In genomic region chr14:69460093-69460701, GRCh38 we compare ENCODE assay signal across 8 cellular contexts. TPM values are rescaled to one million over a fixed set of nuclear protein-coding genes. Genes with fewer than 3 reads are reported as not detected.
DNase-seq lines count a peak whose midpoint lies in the region; ATAC-seq and TF ChIP-seq lines count a peak whose summit lies in the region.

No MANE protein-coding gene starts in this region.

- no peak overlapping the region for H2AFZ ChIP-seq in KMS-11 (ENCODE audit: low read depth)
- no peak overlapping the region for H2AFZ ChIP-seq in PC-9

- POLR2A ChIA-PET in PC-9 (lab: Charles Lee; ENCODE audit: unreplicated experiment), result no interaction called here

- ATAC-seq in GM18498 (IDR thresholded peaks at IDR 0.05; ENCODE audit: unreplicated experiment), result no peak

- peaks cover 14% of the 10 kb centered on the region for H3K36me3 Mint-ChIP-seq in type B pancreatic cell

- H3K27me3 Mint-ChIP-seq in type B pancreatic cell, result no peaks in the 10 kb centered on the region

- no peaks in the 10 kb centered on the region for H3K4me1 Mint-ChIP-seq in type B pancreatic cell (ENCODE audit: unreplicated experiment)

- H3K36me3 ChIP-seq in KMS-11 (ENCODE audit: insufficient read depth) (no peaks in the 10 kb centered on the region), PC-9 (ENCODE audit: low read depth) (peaks cover 8% of the 10 kb centered on the region; the same call in 1 of the 2 replicates)

- H3K27ac ChIP-seq in KMS-11 (no peak overlapping the region), PC-9 (no peak overlapping the region)

- intact Hi-C loops in PC-9 (cut with micrococcal nuclease; ENCODE audit: unreplicated experiment), result loop anchor here (1.0 to 5.0 kb wide), 3 partner anchors 218 to 598 kb away; no protein-coding TSS in a partner anchor

- no peaks in the 10 kb centered on the region for H3K9me3 Mint-ChIP-seq in type B pancreatic cell

- H3K79me2 ChIP-seq in KMS-11 (ENCODE audit: insufficient read depth, low read depth) (no peaks in the 10 kb centered on the region), PC-9 (ENCODE audit: low read depth) (no peaks in the 10 kb centered on the region)

- no peak overlapping the region for H3K27ac Mint-ChIP-seq in type B pancreatic cell

- CTCF ChIA-PET in PC-9 (lab: Charles Lee), result interaction anchor here (0.5 to 2.0 kb wide), 7 partner anchors 22 to 331 kb away, joined by 3 to 6 read pairs (median 4); partner anchors contain the start of gene ERH

- H3K4me3 ChIP-seq in KMS-11 (IDR thresholded peaks at IDR 0.05; ENCODE audit: insufficient read depth, low read depth, low read length) (no peak overlapping the region), PC-9 (no peak overlapping the region), fibroblast of pulmonary artery (replicated peaks; ENCODE audit: low read depth, low read length) (no peak overlapping the region)

- H3K27me3 ChIP-seq in KMS-11 (ENCODE audit: insufficient read depth, low read depth) (no peaks in the 10 kb centered on the region), PC-9 (ENCODE audit: insufficient read depth, low read depth) (no peaks in the 10 kb centered on the region)

- H3K4me1 ChIP-seq in KMS-11 (ENCODE audit: low read depth, poor library complexity, severe bottlenecking) (no peaks in the 10 kb centered on the region), PC-9 (replicated peaks; ENCODE audit: insufficient read depth) (no peaks in the 10 kb centered on the region)

- H3K4me3 Mint-ChIP-seq in type B pancreatic cell, result no peak overlapping the region

- BruUV-seq in PC-9 (replicated peaks; lab: Mats Ljungman, UMichigan), result no TSS peak

- no peaks in the 10 kb centered on the region for H3K9me2 ChIP-seq in PC-9 (ENCODE audit: insufficient read depth)

- H4K20me1 ChIP-seq in KMS-11 (ENCODE audit: insufficient read depth) (no peaks in the 10 kb centered on the region), PC-9 (ENCODE audit: insufficient read depth) (no peaks in the 10 kb centered on the region)

- peak; percentile 88 for DNase-seq in EL
- DNase-seq in PC-9, result peak; percentile 69 to 82
- peak; percentile 21 for DNase-seq in activated T-helper 1 cell treated with Interleukin-2 at 50 U/mL for 16 hours (ENCODE audit: low read depth)
- peak; percentile 94 for DNase-seq in fibroblast of pulmonary artery (ENCODE audit: low read depth)
- peak in 37 of 56 donors; percentile 1 to 77 (median 20) for DNase-seq in nucleus accumbens (lab: John Stamatoyannopoulos, UW)
- no peak for DNase-seq in type B pancreatic cell (ENCODE audit: extremely low spot score, unreplicated experiment)

- H3K9ac ChIP-seq in KMS-11, result no peak overlapping the region

- TF ChIP-seq CTCF in KMS-11 (conservative IDR thresholded peaks at IDR 0.05; ENCODE audit: low read depth, low read length) (peak; percentile 61), PC-9 (conservative IDR thresholded peaks at IDR 0.05) (peak; percentile 91), fibroblast of pulmonary artery (IDR thresholded peaks at IDR 0.05; ENCODE audit: low read length, missing control alignments) (peak; percentile 90), type B pancreatic cell (conservative IDR thresholded peaks at IDR 0.05) (peak; percentile 89)

- H3F3A ChIP-seq in PC-9 (ENCODE audit: insufficient read depth, low read depth), result peaks cover 19% of the 10 kb centered on the region

- H3K4me2 ChIP-seq in KMS-11 (no peak overlapping the region), PC-9 (no peak overlapping the region)

- H3K9me3 ChIP-seq in PC-9 (ENCODE audit: insufficient read depth, low read depth), result no peaks in the 10 kb centered on the region

RNA-seq across cellular contexts. Expression of gene PLEKHD1, which starts 24.3 kb away (rescaled TPM):
- total RNA-seq in PC-9 (2021) (0.60 and 0.65 TPM in 2 replicates), type B pancreatic cell (ENCODE audit: low replicate concordance) (0.12 and 0.48 TPM in 2 replicates)
